19 cellular contexts compared by ENCODE assay signal in genomic region chr4:109408711-109409110, GRCh38.
"Had no signal": no experiment of that assay in that cellular context is flagged by ENCODE, and none has a peak within 500 bp of the region (broad histone marks: within the 10 kb centered on the region; RNA-seq: fewer than 3 reads in every experiment).

No MANE protein-coding gene starts in this region.

- H3K9me3 ChIP-seq: gastrocnemius medialis, heart right ventricle, sigmoid colon, testis had no signal

- H3K4me1 Mint-ChIP-seq: naive B cell had no signal

- H3K9me3 Mint-ChIP-seq: activated naive CD8-positive, alpha-beta T cell treated with anti-CD3 and anti-CD28 coated beads, Interleukin-2, amount 50 U/mL, for 24 hours; effector memory CD8-positive, alpha-beta T cell; naive B cell; stimulated activated naive CD8-positive, alpha-beta T cell treated with anti-CD3 and anti-CD28 coated beads, Interleukin-15, amount 100 ng/mL, for 72 hours had no signal

- FAIRE-seq: astrocyte had no signal

- H3K27ac ChIP-seq: epithelial cell of prostate, gastrocnemius medialis, heart right ventricle, parathyroid adenoma, sigmoid colon, testis had no signal

- H3K79me2 ChIP-seq: parathyroid adenoma had no signal

- H2AFZ ChIP-seq: parathyroid adenoma had no signal

- H3K4me3 Mint-ChIP-seq: activated naive CD8-positive, alpha-beta T cell treated with anti-CD3 and anti-CD28 coated beads, Interleukin-2, amount 50 U/mL, for 24 hours; effector memory CD8-positive, alpha-beta T cell; naive B cell; stimulated activated naive CD8-positive, alpha-beta T cell treated with anti-CD3 and anti-CD28 coated beads, Interleukin-15, amount 100 ng/mL, for 72 hours had no signal

- H3K4me1 ChIP-seq: gastrocnemius medialis, parathyroid adenoma, sigmoid colon, testis had no signal

- H3K36me3 ChIP-seq: gastrocnemius medialis, heart right ventricle, sigmoid colon had no signal

- H3K4me3 ChIP-seq: gastrocnemius medialis, heart right ventricle, lung, sigmoid colon, testis had no signal

- DNase-seq: activated CD4-positive, alpha-beta T cell treated with anti-CD3 and anti-CD28 coated beads, Interleukin-2, amount 50 U/mL, for 4 hours; activated CD4-positive, CD25-positive, alpha-beta regulatory T cell treated with anti-CD3 and anti-CD28 coated beads, Interleukin-2, amount 50 U/mL, for 72 hours; activated naive CD4-positive, alpha-beta T cell; activated naive CD8-positive, alpha-beta T cell treated with anti-CD3 and anti-CD28 coated beads, Interleukin-2, amount 50 U/mL, for 24 hours; activated T-cell treated with anti-CD3 and anti-CD28 coated beads for 4 hours; dermis blood vessel endothelial cell; effector memory CD8-positive, alpha-beta T cell; gastrocnemius medialis; heart right ventricle; left colon; naive B cell; sigmoid colon; stimulated activated CD4-positive, alpha-beta T cell treated with anti-CD3 and anti-CD28 coated beads, Interleukin-1b, Interleukin-23, amount 100 ng/mL, for 48 hours; stimulated activated naive CD8-positive, alpha-beta T cell treated with anti-CD3 and anti-CD28 coated beads, Interleukin-15, amount 100 ng/mL, for 72 hours; testis had no signal

- H3K9ac ChIP-seq: parathyroid adenoma had no signal

- H3K27me3 ChIP-seq: gastrocnemius medialis, heart right ventricle, sigmoid colon, testis had no signal

- H3K27ac Mint-ChIP-seq: activated naive CD8-positive, alpha-beta T cell treated with anti-CD3 and anti-CD28 coated beads, Interleukin-2, amount 50 U/mL, for 24 hours; effector memory CD8-positive, alpha-beta T cell; stimulated activated naive CD8-positive, alpha-beta T cell treated with anti-CD3 and anti-CD28 coated beads, Interleukin-15, amount 100 ng/mL, for 72 hours had no signal
